Comparison of ENCODE assay signal across 1 cellular context in the genomic region with DNA sequence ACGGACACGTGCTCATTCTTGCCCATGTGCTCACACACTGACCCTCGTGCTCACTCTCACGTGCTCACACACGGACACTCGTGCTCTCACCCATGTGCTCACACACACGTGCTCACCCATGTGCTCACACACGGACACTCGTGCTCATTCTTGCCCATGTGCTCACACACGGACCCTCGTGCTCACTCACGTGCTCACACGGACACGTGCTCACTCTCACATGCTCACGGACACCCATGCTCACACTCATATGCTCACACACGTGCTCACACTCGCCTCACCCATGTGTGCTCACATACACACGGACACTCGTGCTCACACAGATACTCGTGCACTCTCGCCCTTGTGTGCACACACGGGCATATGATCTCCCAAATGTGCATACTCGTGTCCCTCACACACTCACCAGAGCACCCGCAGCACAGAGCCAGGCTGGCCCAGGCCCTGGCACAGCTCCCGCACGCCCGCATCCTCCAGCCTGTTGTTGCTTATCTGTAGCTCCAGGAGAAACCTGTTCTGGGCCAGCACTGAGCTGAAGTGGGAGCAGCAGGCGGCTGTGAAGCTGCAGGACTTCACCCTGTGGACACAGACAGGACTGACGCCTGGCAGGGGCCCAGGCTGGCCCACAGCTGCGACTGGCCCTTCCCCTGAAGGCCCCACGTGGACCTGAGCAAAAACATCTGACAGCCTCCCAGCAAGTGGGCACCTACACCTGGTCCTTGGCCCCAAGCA.
TF ChIP-seq lines count a peak whose summit lies in the region.

No MANE protein-coding gene starts in this region.

TF ChIP-seq in H1, 55 proteins besides CTCF, POLR2A, EP300 and RAD21:
- no peak for TF ChIP-seq CBX8 (IDR thresholded peaks at IDR 0.05; ENCODE audit: borderline replicate concordance, low read depth, low read length)
- TF ChIP-seq SP2 (IDR thresholded peaks at IDR 0.05; ENCODE audit: low read length): no peak
- TF ChIP-seq RBBP5 (IDR thresholded peaks at IDR 0.05; ENCODE audit: borderline replicate concordance, low read depth, low read length): no peak
